ENCODE assay signal across 8 cellular contexts in the genomic region with DNA sequence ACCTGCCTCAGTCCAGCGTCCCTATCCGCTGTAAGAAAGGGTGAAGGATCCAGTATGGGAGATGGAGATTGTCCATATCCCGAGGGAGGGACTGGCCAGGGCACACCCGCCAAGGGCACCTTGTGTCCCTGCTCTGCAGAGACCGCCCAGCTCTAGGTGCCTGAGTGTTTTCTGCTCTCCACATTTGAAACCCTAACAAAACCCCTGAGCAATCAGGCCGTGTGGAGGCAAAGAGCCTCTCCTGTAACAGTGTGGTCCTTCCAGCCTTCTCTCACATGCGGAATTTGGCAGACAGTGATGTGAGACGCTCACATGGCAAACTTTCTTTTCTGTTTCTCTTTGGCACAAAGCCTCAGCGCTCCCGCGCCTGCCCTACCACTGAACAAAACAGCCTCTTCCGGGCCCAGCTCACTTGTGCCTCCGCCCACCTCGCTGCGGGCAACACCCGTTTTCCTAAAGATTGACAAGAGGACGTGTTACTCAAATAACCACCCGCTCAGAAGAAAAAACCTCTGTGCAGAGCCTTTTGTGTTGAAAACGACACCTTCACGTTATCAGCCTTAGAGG.
DNase-seq lines count a peak whose midpoint lies in the region; ATAC-seq lines count a peak whose summit lies in the region.

No MANE protein-coding gene starts in this region.

- WGBS in right cardiac atrium, result 27% methylated on average over 20 of the region's 20 CpGs

- no peaks in the 10 kb centered on the region for H3K36me3 ChIP-seq in BLaER1

- intact Hi-C loops in right cardiac atrium (cut with DNase I), result no loop called here

- H3K4me3 ChIP-seq in BLaER1 (peak overlapping the region; percentile 45; the same call in 1 of the 2 replicates), right cardiac atrium (ENCODE audit: low read length) (no peak overlapping the region)

- no peaks in the 10 kb centered on the region for H4K20me1 ChIP-seq in BLaER1

- DNase-seq in NCI-H2171 treated with DMSO at 0.1 percent for 48 hours (lab: John Stamatoyannopoulos, UW) (peak; percentile 48), right cardiac atrium (peak; percentile 69 to 89 (median 84)), SK-N-DZ (ENCODE audit: low spot score) (no peak)
- DNase-seq in activated CD8-positive, alpha-beta memory T cell treated with anti-CD3 and anti-CD28 coated beads, Interleukin-2, amount 50 U/mL, for 4 hours, result peak; percentile 64
- DNase-seq in stimulated activated CD4-positive, alpha-beta T cell treated with anti-CD3 and anti-CD28 coated beads, Interleukin-15, amount 100 ng/mL, for 1 hour (ENCODE audit: low read depth in 1 of 2, low spot score in 1 of 2), result peak; percentile 36 to 67

- peak overlapping the region; percentile 75 for H3K4me2 ChIP-seq in BLaER1

- H3K9me3 ChIP-seq in BLaER1, result no peaks in the 10 kb centered on the region
- no peaks in the 10 kb centered on the region for H3K9me3 ChIP-seq in right cardiac atrium (ENCODE audit: control insufficient read depth, low read length)

- H3K27me3 ChIP-seq in BLaER1 (no peaks in the 10 kb centered on the region), right cardiac atrium (ENCODE audit: control insufficient read depth, insufficient read depth) (no peaks in the 10 kb centered on the region)

- peak overlapping the region; percentile 80 for H3K27ac ChIP-seq in BLaER1
- H3K27ac ChIP-seq in right cardiac atrium (ENCODE audit: low read length), result no peak overlapping the region

- ATAC-seq in right cardiac atrium (peak; percentile 73 to 82), GM19463 (IDR thresholded peaks at IDR 0.05; ENCODE audit: unreplicated experiment) (no peak), GM19351 (IDR thresholded peaks at IDR 0.05; ENCODE audit: unreplicated experiment) (no peak)

- peak overlapping the region; percentile 69; the same call in 1 of the 2 replicates for H3K9ac ChIP-seq in BLaER1

- H3K4me1 ChIP-seq in BLaER1 (peaks cover 49% of the 10 kb centered on the region), right cardiac atrium (ENCODE audit: control insufficient read depth, insufficient read depth, low read length) (no peaks in the 10 kb centered on the region)

Comparison
In these comparisons a context has a peak if more than half of its experiments do, and no peak if none do; other contexts are left out.
1. ATAC-seq: peak in right cardiac atrium (2 of 2); none in GM19463 (single experiment) and GM19351 (single experiment).